ENCODE assay signal across 25 cellular contexts in genomic region chr15:70954733-70955132, GRCh38.
"Had no signal": no experiment of that assay in that cellular context is flagged by ENCODE, and none has a peak within 500 bp of the region (broad histone marks: within the 10 kb centered on the region; RNA-seq: fewer than 3 reads in every experiment).

No MANE protein-coding gene starts in this region.

- H3K27me3 ChIP-seq: Peyer's patch, SJSA1 had no signal

- H3K4me1 ChIP-seq: Peyer's patch had no signal

- DNase-seq: KBM-7; MV-4-11; NCI-H1048; NCI-H1105; NCI-H1417; NCI-H1436 treated with DMSO at 0.1 percent for 48 hours; NCI-H1694 treated with DMSO at 0.1 percent for 48 hours; NCI-H1930; NCI-H2081; NCI-H2107; NCI-H2227 treated with DMSO at 0.1 percent for 48 hours; NCI-H446; NCI-H510A; NCI-H524 treated with DMSO at 0.1 percent for 48 hours; NCI-H69; NCI-H774; NK-92 treated with Interleukin-12 subunit alpha and Interleukin-12 subunit beta, amount 100 ng/mL, for 24 hours; OCI-M1; PC-9; Peyer's patch; Right ventricle myocardium superior; SIG-M5 had no signal

- H3K4me3 ChIP-seq: PC-9, Peyer's patch, SJSA1, SK-N-MC had no signal

- H2AFZ ChIP-seq: PC-9 had no signal

- H3K27ac ChIP-seq: HL-60, PC-9, Peyer's patch, SJSA1, SK-N-MC had no signal

- H3K36me3 ChIP-seq: Peyer's patch, SJSA1 had no signal

- H3K4me2 ChIP-seq: PC-9 had no signal

- H3K9me3 ChIP-seq: Peyer's patch had no signal
